In genomic region chr15:73650387-73651126, GRCh38 we compare ENCODE assay signal across 12 cellular contexts. TPM values are rescaled to one million over a fixed set of nuclear protein-coding genes. Genes with fewer than 3 reads are reported as not detected.
DNase-seq lines count a peak whose midpoint lies in the region; ATAC-seq lines count a peak whose summit lies in the region.
"Had no signal": no experiment of that assay in that cellular context is flagged by ENCODE, and none has a peak within 500 bp of the region (broad histone marks: within the 10 kb centered on the region; RNA-seq: fewer than 3 reads in every experiment).

No MANE protein-coding gene starts in this region.

- peak overlapping the region; percentile 24 for H3K27ac ChIP-seq in rectal smooth muscle tissue (ENCODE audit: low read depth, low read length)
- H3K27ac ChIP-seq: right atrium auricular region had no signal

- peak; percentile 36 for DNase-seq in activated CD4-positive, alpha-beta T cell treated with anti-CD3 and anti-CD28 coated beads for 48 hours
- DNase-seq in activated CD4-positive, alpha-beta T cell treated with anti-CD3 and anti-CD28 coated beads, Interleukin-2, amount 50 U/mL, for 1 hour, result no peak
- DNase-seq in M059J (ENCODE audit: low read depth) (peak; percentile 54), amniotic stem cell (lab: John Stamatoyannopoulos, UW) (peak; percentile 45), NCI-H2029 treated with DMSO at 0.1 percent for 48 hours (lab: John Stamatoyannopoulos, UW) (no peak), NCI-H446 treated with DMSO at 0.1 percent for 48 hours (lab: John Stamatoyannopoulos, UW) (no peak)
- DNase-seq: ACHN, GDM1, NCI-H526 treated with DMSO at 0.1 percent for 48 hours had no signal

- ATAC-seq in HG03342 (IDR thresholded peaks at IDR 0.05; ENCODE audit: unreplicated experiment), result no peak

- H3K27me3 ChIP-seq in rectal smooth muscle tissue (ENCODE audit: control insufficient read depth, insufficient read depth, low read length), result no peaks in the 10 kb centered on the region
- H3K27me3 ChIP-seq: right atrium auricular region had no signal

- no peak overlapping the region for H3K4me3 ChIP-seq in rectal smooth muscle tissue (ENCODE audit: low read length)
- H3K4me3 ChIP-seq: right atrium auricular region had no signal

- no peak overlapping the region for H3K9ac ChIP-seq in rectal smooth muscle tissue (ENCODE audit: low read length)

- no peaks in the 10 kb centered on the region for H3K36me3 ChIP-seq in rectal smooth muscle tissue (ENCODE audit: control insufficient read depth, insufficient read depth, low read length)
- H3K36me3 ChIP-seq: right atrium auricular region had no signal

- H3K4me1 ChIP-seq in rectal smooth muscle tissue (ENCODE audit: control insufficient read depth, insufficient read depth, low read length), result no peaks in the 10 kb centered on the region
- H3K4me1 ChIP-seq: right atrium auricular region had no signal

RNA-seq across cellular contexts. Expression of gene NPTN, which starts 17.4 kb away (rescaled TPM):
- total RNA-seq in M059J (2014; rRNA removed; shearing (Covaris generic)), result 90.3 and 100 TPM in 2 replicates

RNA-seq across cellular contexts. Expression of gene CD276, which starts 33.6 kb away (rescaled TPM):
- 92.9 and 97.0 TPM in 2 replicates for total RNA-seq in M059J (2014; rRNA removed; shearing (Covaris generic))

Comparison
In these comparisons a context has a peak if more than half of its experiments do, and no peak if none do; other contexts are left out.
1. DNase-seq: peak in activated CD4-positive, alpha-beta T cell treated with anti-CD3 and anti-CD28 coated beads for 48 hours (single experiment), M059J (single experiment) and amniotic stem cell (single experiment); none in activated CD4-positive, alpha-beta T cell treated with anti-CD3 and anti-CD28 coated beads, Interleukin-2, amount 50 U/mL, for 1 hour (single experiment), NCI-H2029 treated with DMSO at 0.1 percent for 48 hours (single experiment) and NCI-H446 treated with DMSO at 0.1 percent for 48 hours (single experiment).